Comparison of ENCODE assay signal across 1 cellular context in genomic region chr18:46424898-46425297, GRCh38.
TF ChIP-seq lines count a peak whose summit lies in the region.

No MANE protein-coding gene starts in this region.

TF ChIP-seq in HepG2, 621 proteins besides CTCF, POLR2A, EP300 and RAD21 (continued from another document):
- TF ChIP-seq ARID4A (CRISPR knock-in tag; IDR thresholded peaks at IDR 0.05; ENCODE audit: borderline replicate concordance) (no peak), SPEN (CRISPR knock-in tag; IDR thresholded peaks at IDR 0.05; ENCODE audit: low read depth) (no peak), ZBTB2 (CRISPR knock-in tag; IDR thresholded peaks at IDR 0.05; ENCODE audit: low read depth) (no peak), ZNF510 (CRISPR knock-in tag; IDR thresholded peaks at IDR 0.05; ENCODE audit: low read depth) (no peak), JARID2 (CRISPR knock-in tag; IDR thresholded peaks at IDR 0.05; ENCODE audit: insufficient replicate concordance) (no peak), ZNF652 (CRISPR knock-in tag; IDR thresholded peaks at IDR 0.05; ENCODE audit: borderline replicate concordance, low read depth) (no peak), GATA4 (IDR thresholded peaks at IDR 0.05; ENCODE audit: borderline replicate concordance, low read depth) (no peak), HBP1 (CRISPR knock-in tag; IDR thresholded peaks at IDR 0.05; ENCODE audit: low read depth) (no peak), IKZF1 (IDR thresholded peaks at IDR 0.05) (no peak), DMTF1 (CRISPR knock-in tag; IDR thresholded peaks at IDR 0.05) (no peak), ZNF878 (CRISPR knock-in tag; IDR thresholded peaks at IDR 0.05) (no peak), ZNF720 (CRISPR knock-in tag; IDR thresholded peaks at IDR 0.05) (no peak)
